In genomic region chr5:177129206-177129605, GRCh38 we compare ENCODE assay signal across 19 cellular contexts. TPM values are rescaled to one million over a fixed set of nuclear protein-coding genes. Genes with fewer than 3 reads are reported as not detected.
A peak's percentile ranks its signal among the peaks of the same experiment; 100 is the strongest.
DNase-seq lines count a peak whose midpoint lies in the region; ATAC-seq, FAIRE-seq and TF ChIP-seq lines count a peak whose summit lies in the region.
"Had no signal": no experiment of that assay in that cellular context is flagged by ENCODE, and none has a peak within 500 bp of the region (broad histone marks: within the 10 kb centered on the region; RNA-seq: fewer than 3 reads in every experiment).

No MANE protein-coding gene starts in this region.

- H3K79me2 ChIP-seq in K562 (ENCODE audit: control insufficient read depth, insufficient read depth, low read length), result peaks cover 2% of the 10 kb centered on the region; the same call in 2 of the 3 replicates

- H3K4me2 ChIP-seq in K562 (ENCODE audit: insufficient read depth, low read length), result no peak overlapping the region

- H3K27me3 ChIP-seq in K562 (ENCODE audit: control insufficient read depth in 2 of 2, insufficient read depth in 2 of 2, low read length in 2 of 2) (no peaks in the 10 kb centered on the region), sigmoid colon (no peaks in the 10 kb centered on the region)

- no peak for TF ChIP-seq RAD21 in K562 (CRISPR knock-in tag; conservative IDR thresholded peaks at IDR 0.05 in 1 of 2, IDR thresholded peaks at IDR 0.05 in 1 of 2)

- TF ChIP-seq CTCF in K562 (IDR thresholded peaks at IDR 0.05 in 2 of 3, conservative IDR thresholded peaks at IDR 0.05 in 1 of 3; ENCODE audit: insufficient read depth in 2 of 3, low read depth in 1 of 3, low read length in 3 of 3) (no peak), sigmoid colon (IDR thresholded peaks at IDR 0.05) (no peak)

- POLR2A ChIA-PET in K562 (lab: Yijun Ruan, JAX), result interaction anchor here (0.5 to 0.9 kb wide), 4 partner anchors 11 to 1616 kb away, joined by 3 read pairs; no protein-coding TSS in a partner anchor

- H3K9me3 ChIP-seq in K562 (replicated peaks; ENCODE audit: control insufficient read depth, insufficient read depth, low read depth, low read length) (no peaks in the 10 kb centered on the region), sigmoid colon (no peaks in the 10 kb centered on the region)

- no peaks in the 10 kb centered on the region for H3K36me3 Mint-ChIP-seq in activated T-cell treated with anti-CD3 and anti-CD28 coated beads, Interleukin-2, amount 50 U/mL, for 24 hours (ENCODE audit: low read depth)
- H3K36me3 Mint-ChIP-seq: mesothelial cell of epicardium had no signal

- TF ChIP-seq EP300 in K562 (IDR thresholded peaks at IDR 0.05; ENCODE audit: low read length) (no peak), sigmoid colon (IDR thresholded peaks at IDR 0.05) (no peak)

- H3K27ac Mint-ChIP-seq in activated T-cell treated with anti-CD3 and anti-CD28 coated beads, Interleukin-2, amount 50 U/mL, for 24 hours, result peak overlapping the region; percentile 73
- H3K27ac Mint-ChIP-seq: mesothelial cell of epicardium had no signal

- no peaks in the 10 kb centered on the region for H3K36me3 ChIP-seq in K562 (ENCODE audit: control insufficient read depth, insufficient read depth, low read length)
- no peaks in the 10 kb centered on the region for H3K36me3 ChIP-seq in sigmoid colon

- H3K4me3 ChIP-seq in K562, result no peak overlapping the region
- H3K4me3 ChIP-seq in sigmoid colon, result no peak overlapping the region

- no peak overlapping the region for H3K4me3 Mint-ChIP-seq in activated T-cell treated with anti-CD3 and anti-CD28 coated beads, Interleukin-2, amount 50 U/mL, for 24 hours
- H3K4me3 Mint-ChIP-seq: mesothelial cell of epicardium had no signal

- H3K4me1 ChIP-seq in K562 (replicated peaks in 1 of 2; ENCODE audit: control insufficient read depth in 2 of 2, insufficient read depth in 2 of 2, low read length in 2 of 2) (peaks cover 11 to 24% of the 10 kb centered on the region in 2 experiments; a peak in 4 of 5 replicates), sigmoid colon (peaks cover 0 to 17% (median 11%) of the 10 kb centered on the region in 4 donors)

- FAIRE-seq in K562 (lab: Jason Lieb, UNC), result no peak
- FAIRE-seq in urothelium cell line (lab: Jason Lieb, UNC), result no peak
- FAIRE-seq: bronchial epithelial cell, G401.6, islet of Langerhans had no signal

- peak overlapping the region; percentile 71 for H2AFZ ChIP-seq in K562 (ENCODE audit: low read depth, low read length)

- no peaks in the 10 kb centered on the region for H3K27me3 Mint-ChIP-seq in activated T-cell treated with anti-CD3 and anti-CD28 coated beads, Interleukin-2, amount 50 U/mL, for 24 hours

- BruUV-seq in K562 (replicated peaks; lab: Mats Ljungman, UMichigan), result no TSS peak

- H3K9me1 ChIP-seq in K562 (ENCODE audit: control insufficient read depth, insufficient read depth, low read length), result no peaks in the 10 kb centered on the region

- peaks cover 30% of the 10 kb centered on the region for H3K4me1 Mint-ChIP-seq in activated T-cell treated with anti-CD3 and anti-CD28 coated beads, Interleukin-2, amount 50 U/mL, for 24 hours (ENCODE audit: low read depth)
- H3K4me1 Mint-ChIP-seq: mesothelial cell of epicardium had no signal

- ATAC-seq in K562 (no peak), GM21367 (IDR thresholded peaks at IDR 0.05; ENCODE audit: unreplicated experiment) (no peak)

- H3K27ac ChIP-seq in K562 (ENCODE audit: extremely low read depth, low read depth, low read length), result no peak overlapping the region
- no peak overlapping the region for H3K27ac ChIP-seq in sigmoid colon
- H3K27ac ChIP-seq: HL-60 had no signal

- H3K9ac ChIP-seq in K562 (ENCODE audit: insufficient read depth in 1 of 2, low read depth in 2 of 2, low read length in 2 of 2), result peak overlapping the region in 1 of 2 experiments; percentile 15; a peak in 1 of 4 replicates

- WGBS in K562 (ENCODE audit: insufficient coverage, low coverage, missing lambda C conversion rate), result 23% methylated on average over 2 of the region's 2 CpGs
- 81 to 82% methylated on average over 2 of the region's 2 CpGs for WGBS in sigmoid colon, 2 donors

- H4K20me1 ChIP-seq in K562 (replicated peaks; ENCODE audit: control insufficient read depth, insufficient read depth, low read length), result no peaks in the 10 kb centered on the region; the same call in 1 of the 2 replicates

- CTCF ChIA-PET in K562 (lab: Yijun Ruan, JAX; ENCODE audit: low intra/inter-chr PET ratio), result no interaction called here

- TF ChIP-seq POLR2A in K562 (conservative IDR thresholded peaks at IDR 0.05) (no peak), sigmoid colon (IDR thresholded peaks at IDR 0.05) (no peak)

- DNase-seq in activated T-cell treated with anti-CD3 and anti-CD28 coated beads, Interleukin-2, amount 50 U/mL, for 24 hours, result no peak
- DNase-seq in activated T-cell treated with anti-CD3 and anti-CD28 coated beads, Interleukin-2, amount 50 U/mL, for 1 hour, result no peak
- DNase-seq in NAMALWA (ENCODE audit: low spot score) (peak; percentile 35), K562 (ENCODE audit: extremely low read depth in 1 of 4, low spot score in 3 of 4) (no peak), sigmoid colon (peak; percentile 8), hippocampal formation (lab: John Stamatoyannopoulos, UW) (no peak), urothelium cell line (ENCODE audit: low spot score) (no peak)
- DNase-seq: activated gamma-delta T cell treated with Interleukin-2 at 50 U/mL for 16 hours; KG1; NCI-H1417; Right ventricle myocardium superior; stimulated activated CD4-positive, alpha-beta T cell treated with anti-CD3 and anti-CD28 coated beads, Interleukin-4, amount 100 ng/mL, for 4 hours; T1000 had no signal

- no peaks in the 10 kb centered on the region for H3K9me3 Mint-ChIP-seq in activated T-cell treated with anti-CD3 and anti-CD28 coated beads, Interleukin-2, amount 50 U/mL, for 24 hours
- H3K9me3 Mint-ChIP-seq: mesothelial cell of epicardium had no signal

- in situ Hi-C loops in K562 (cut with MboI), result no loop called here

- intact Hi-C loops in K562 (cut with micrococcal nuclease), result no loop called here
- intact Hi-C loops in sigmoid colon (cut with DNase I), result no loop called here

TF ChIP-seq in K562, 482 proteins besides CTCF, POLR2A, EP300 and RAD21 (continues in another document):
- TF ChIP-seq ZNF408 (CRISPR knock-in tag; IDR thresholded peaks at IDR 0.05; ENCODE audit: low read depth), result no peak
- TF ChIP-seq TEAD2 (tag; IDR thresholded peaks at IDR 0.05), result no peak
- TF ChIP-seq ZNF740 (CRISPR knock-in tag; IDR thresholded peaks at IDR 0.05), result no peak
- TF ChIP-seq ZNF740 (tag; IDR thresholded peaks at IDR 0.05), result no peak
- TF ChIP-seq CBX3 (IDR thresholded peaks at IDR 0.05; ENCODE audit: borderline replicate concordance in 1 of 2, low read length in 2 of 2), result no peak
- TF ChIP-seq ZNF444 (CRISPR knock-in tag; IDR thresholded peaks at IDR 0.05), result no peak

RNA-seq across cellular contexts. Expression of gene NSD1, which starts 4.4 kb away (rescaled TPM):
- total RNA-seq in K562 (2011; cell fraction: chromatin; rRNA removed; ENCODE audit: low replicate concordance), result 86.2 and 191 TPM in 2 replicates
- 42.7 and 55.9 TPM in 2 replicates for total RNA-seq in K562 (2011; cell fraction: nucleolus; rRNA removed)
- total RNA-seq in K562 (2011; cell fraction: nucleoplasm; rRNA removed), result 72.0 and 78.1 TPM in 2 replicates
- 27.7 and 29.5 TPM in 2 replicates for total RNA-seq in K562 (2014; rRNA removed)
- 36.7 and 45.4 TPM in 2 replicates for total RNA-seq in K562 (2014; rRNA removed; fragmentation: Illumina TruSeq; extraction: Trizol)
- 39.1 TPM in 2 replicates for total RNA-seq in K562 (2015; rRNA removed; fragmentation: Illumina TruSeq; extraction: Trizol)
- total RNA-seq in K562 (2021), result 51.0 and 54.3 TPM in 2 replicates
- polyA plus RNA-seq in K562 (2011; rRNA removed), result 13.9 and 15.7 TPM in 2 replicates
- polyA plus RNA-seq in K562 (2011; cell fraction: cytosol; rRNA removed), result 8.4 and 10.3 TPM in 2 replicates
- 19.7 and 21.4 TPM in 2 replicates for polyA plus RNA-seq in K562 (2011; cell fraction: nucleus; rRNA removed)
- polyA plus RNA-seq in K562 (2012), result 16.7 and 20.4 TPM in 2 replicates
- polyA plus RNA-seq in K562 (2014; fragmentation: Illumina TruSeq; extraction: Trizol), result 20.9 and 24.7 TPM in 2 replicates
- polyA plus RNA-seq in K562 (2014; fragmentation: Nextera tagmentation; extraction: Ambion mirVana), result 1 to 10 TPM; 3.8 to 5.5 TPM
- 12.4 and 15.8 TPM in 2 replicates for polyA plus RNA-seq in K562 (2014; rRNA removed)
- 50.9 and 58.5 TPM in 2 replicates for polyA minus RNA-seq in K562 (2011; rRNA and poly(A)+ RNA removed)
- polyA minus RNA-seq in K562 (2011; cell fraction: cytosol; rRNA and poly(A)+ RNA removed), result 27.5 and 32.6 TPM in 2 replicates
- 31.2 and 53.8 TPM in 2 replicates for polyA minus RNA-seq in K562 (2011; cell fraction: nucleus; rRNA and poly(A)+ RNA removed)
- 10 to 100 TPM; 34.6 to 41.5 (median 36.5) TPM for total RNA-seq in sigmoid colon
- 10 to 100 TPM in 1 of 3 donors, 1 to 10 TPM in 2; 3.0 to 21.1 (median 5.8) TPM for polyA plus RNA-seq in sigmoid colon

RNA-seq across cellular contexts. Expression of gene FGFR4, which starts 42.5 kb away (rescaled TPM):
- 41.6 and 132 TPM in 2 replicates for total RNA-seq in K562 (2011; cell fraction: chromatin; rRNA removed; ENCODE audit: low replicate concordance)
- total RNA-seq in K562 (2011; cell fraction: nucleolus; rRNA removed), result 128 and 136 TPM in 2 replicates
- 69.4 and 76.7 TPM in 2 replicates for total RNA-seq in K562 (2011; cell fraction: nucleoplasm; rRNA removed)
- 19.1 and 25.8 TPM in 2 replicates for total RNA-seq in K562 (2014; rRNA removed)
- total RNA-seq in K562 (2014; rRNA removed; fragmentation: Illumina TruSeq; extraction: Trizol), result 2.5 and 5.2 TPM in 2 replicates
- total RNA-seq in K562 (2015; rRNA removed; fragmentation: Illumina TruSeq; extraction: Trizol), result 7.5 and 7.8 TPM in 2 replicates
- total RNA-seq in K562 (2021), result 32.2 and 35.4 TPM in 2 replicates
- 14.8 and 21.0 TPM in 2 replicates for polyA plus RNA-seq in K562 (2011; rRNA removed)
- 21.8 and 41.8 TPM in 2 replicates for polyA plus RNA-seq in K562 (2011; cell fraction: cytosol; rRNA removed)
- 77.2 and 115 TPM in 2 replicates for polyA plus RNA-seq in K562 (2011; cell fraction: nucleus; rRNA removed)
- polyA plus RNA-seq in K562 (2012), result 11.4 and 14.2 TPM in 2 replicates
- 7.0 and 15.9 TPM in 2 replicates for polyA plus RNA-seq in K562 (2014; fragmentation: Illumina TruSeq; extraction: Trizol)
- polyA plus RNA-seq in K562 (2014; fragmentation: Nextera tagmentation; extraction: Ambion mirVana), result under 1 TPM; 0.76 to 0.89 TPM
- polyA plus RNA-seq in K562 (2014; rRNA removed), result 17.9 and 24.9 TPM in 2 replicates
- 7.1 and 8.8 TPM in 2 replicates for polyA minus RNA-seq in K562 (2011; rRNA and poly(A)+ RNA removed)
- 19.2 and 19.8 TPM in 2 replicates for polyA minus RNA-seq in K562 (2011; cell fraction: cytosol; rRNA and poly(A)+ RNA removed)
- 29.4 and 31.4 TPM in 2 replicates for polyA minus RNA-seq in K562 (2011; cell fraction: nucleus; rRNA and poly(A)+ RNA removed)
- 10 to 100 TPM in 1 of 4 donors, 1 to 10 TPM in 3; 3.0 to 11.8 (median 6.1) TPM for total RNA-seq in sigmoid colon
- 10 to 100 TPM in 1 of 3 donors, 1 to 10 TPM in 2; 4.9 to 45.0 (median 6.6) TPM for polyA plus RNA-seq in sigmoid colon

Comparison
In these comparisons a context has a peak if more than half of its experiments do, and no peak if none do; other contexts are left out.
1. DNase-seq: peak in NAMALWA (single experiment) and sigmoid colon (single experiment); none in activated T-cell treated with anti-CD3 and anti-CD28 coated beads, Interleukin-2, amount 50 U/mL, for 24 hours (single experiment), activated T-cell treated with anti-CD3 and anti-CD28 coated beads, Interleukin-2, amount 50 U/mL, for 1 hour (single experiment), K562 (0 of 4), hippocampal formation (0 of 2) and urothelium cell line (single experiment).